ENCODE assay signal across 11 cellular contexts in the genomic region with DNA sequence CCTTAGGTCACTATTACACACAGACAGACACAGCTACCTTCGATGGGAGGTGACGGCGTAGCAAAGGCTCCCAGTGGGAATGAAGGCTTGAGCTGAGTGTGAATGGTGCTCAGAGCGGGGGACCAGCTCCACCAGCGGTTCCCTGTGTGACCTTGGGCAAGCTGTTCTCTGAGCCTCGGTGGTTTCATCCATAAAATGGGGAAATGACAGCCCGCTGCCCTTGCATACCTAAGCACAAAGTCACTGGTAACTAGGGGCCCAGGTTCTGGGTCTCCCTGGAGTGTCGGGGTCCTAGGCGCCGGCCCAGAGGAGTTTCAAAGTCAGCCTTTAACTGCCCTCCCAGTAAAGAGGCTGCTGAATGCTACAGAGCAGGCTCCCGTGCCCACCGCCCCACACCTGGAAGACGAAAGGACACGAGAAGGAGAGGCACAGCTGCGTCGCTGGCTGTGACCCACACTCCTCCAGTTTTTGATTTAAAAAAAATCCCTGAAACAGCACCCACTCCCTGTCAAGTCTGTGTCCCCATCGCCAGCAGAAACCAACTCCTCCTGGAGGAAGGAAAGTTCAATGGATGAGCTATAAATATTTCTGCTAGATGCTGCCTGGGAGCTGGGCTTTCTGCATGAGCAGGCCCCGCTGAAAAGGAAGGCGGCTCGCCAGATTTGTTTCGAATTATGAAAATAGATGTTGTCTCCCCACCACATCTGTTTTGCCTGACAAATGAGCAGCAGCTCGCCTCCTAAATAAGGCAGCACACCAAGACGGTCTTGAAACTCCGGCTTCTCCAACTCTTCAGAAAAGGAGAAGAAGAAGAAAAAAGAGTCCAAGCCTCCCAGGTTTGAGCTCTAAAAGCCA. TPM values are rescaled to one million over a fixed set of nuclear protein-coding genes. Genes with fewer than 3 reads are reported as not detected.
DNase-seq lines count a peak whose midpoint lies in the region; ATAC-seq and TF ChIP-seq lines count a peak whose summit lies in the region.
"Had no signal": no experiment of that assay in that cellular context is flagged by ENCODE, and none has a peak within 500 bp of the region (broad histone marks: within the 10 kb centered on the region; RNA-seq: fewer than 3 reads in every experiment).

No MANE protein-coding gene starts in this region.

- intact Hi-C loops in esophagus muscularis mucosa (cut with DNase I) (loop anchor here (10.0 kb wide), 1 partner anchor 62 kb away; no protein-coding TSS in a partner anchor), Caco-2 (cut with micrococcal nuclease; ENCODE audit: unreplicated experiment) (no loop called here)

- H3K9me3 Mint-ChIP-seq in CD4-positive, CD25-positive, alpha-beta regulatory T cell: no peaks in the 10 kb centered on the region
- H3K9me3 Mint-ChIP-seq in Caco-2 (ENCODE audit: unreplicated experiment): no peaks in the 10 kb centered on the region
- H3K9me3 Mint-ChIP-seq: HFFc6 had no signal

- no peak overlapping the region for H3K4me3 ChIP-seq in CD4-positive, CD25-positive, alpha-beta regulatory T cell (ENCODE audit: low read depth, low read length)
- H3K4me3 ChIP-seq in esophagus muscularis mucosa (peak overlapping the region; percentile 8 to 33 (median 30)), Caco-2 (ENCODE audit: low read depth, low read length) (no peak overlapping the region)

- BruUV-seq in Caco-2 (replicated peaks; lab: Mats Ljungman, UMichigan): no TSS peak

- H3K4me1 Mint-ChIP-seq in CD4-positive, CD25-positive, alpha-beta regulatory T cell: peaks cover 6 to 17% (median 12%) of the 10 kb centered on the region in 4 donors
- H3K4me1 Mint-ChIP-seq in Caco-2 (ENCODE audit: low read depth, unreplicated experiment): peaks cover 6% of the 10 kb centered on the region

- no peak overlapping the region for H3K27ac ChIP-seq in CD4-positive, CD25-positive, alpha-beta regulatory T cell (ENCODE audit: insufficient read depth, low read length, poor library complexity, severe bottlenecking)
- peak overlapping the region; percentile 77 to 82 (median 80) for H3K27ac ChIP-seq in esophagus muscularis mucosa (replicated peaks in 1 of 4)
- no peak overlapping the region for H3K27ac ChIP-seq in substantia nigra (ENCODE audit: low read depth, low read length, poor library complexity, severe bottlenecking)

- no peak for ATAC-seq in CD4-positive, CD25-positive, alpha-beta regulatory T cell (ENCODE audit: low read depth in 2 of 2)
- ATAC-seq in GM19351 (IDR thresholded peaks at IDR 0.05; ENCODE audit: unreplicated experiment) (peak; percentile 36), HG03342 (IDR thresholded peaks at IDR 0.05; ENCODE audit: unreplicated experiment) (peak; percentile 33)
- ATAC-seq: left lobe of liver had no signal

- TF ChIP-seq CTCF in esophagus muscularis mucosa (IDR thresholded peaks at IDR 0.05) (no peak), Caco-2 (IDR thresholded peaks at IDR 0.05; ENCODE audit: insufficient read depth in 1 of 2, low read depth in 1 of 2, low read length in 1 of 2, severe bottlenecking in 1 of 2, unreplicated experiment in 1 of 2) (no peak)

- H3K27ac Mint-ChIP-seq in CD4-positive, CD25-positive, alpha-beta regulatory T cell: peak overlapping the region in 2 of 3 donors; percentile 73 to 83
- H3K27ac Mint-ChIP-seq in Caco-2 (ENCODE audit: unreplicated experiment): no peak overlapping the region
- H3K27ac Mint-ChIP-seq: HFFc6 had no signal

- H3K27me3 Mint-ChIP-seq in CD4-positive, CD25-positive, alpha-beta regulatory T cell: peaks cover 5% of the 10 kb centered on the region
- H3K27me3 Mint-ChIP-seq in Caco-2 (ENCODE audit: insufficient read depth, unreplicated experiment): peaks cover 4% of the 10 kb centered on the region

- CTCF ChIA-PET in Caco-2 (lab: Charles Lee): interaction anchor here (0.6 to 2.2 kb wide), 3 partner anchors 8 to 72 kb away, joined by 3 to 7 read pairs (median 3); no protein-coding TSS in a partner anchor

- no peak for TF ChIP-seq POLR2A in esophagus muscularis mucosa (IDR thresholded peaks at IDR 0.05; ENCODE audit: low read depth)

- no peak for TF ChIP-seq EP300 in esophagus muscularis mucosa (IDR thresholded peaks at IDR 0.05)

- H3K36me3 ChIP-seq in CD4-positive, CD25-positive, alpha-beta regulatory T cell (ENCODE audit: control insufficient read depth, insufficient read depth, low read length): no peaks in the 10 kb centered on the region
- H3K36me3 ChIP-seq in esophagus muscularis mucosa: no peaks in the 10 kb centered on the region
- no peaks in the 10 kb centered on the region for H3K36me3 ChIP-seq in Caco-2 (ENCODE audit: control insufficient read depth, insufficient read depth, low read length)

- 59% methylated on average over 11 of the region's 24 CpGs for WGBS in esophagus muscularis mucosa

- H3K9me3 ChIP-seq in CD4-positive, CD25-positive, alpha-beta regulatory T cell (ENCODE audit: control insufficient read depth in 2 of 2, low read length in 2 of 2): no peaks in the 10 kb centered on the region
- H3K9me3 ChIP-seq in esophagus muscularis mucosa (no peaks in the 10 kb centered on the region), Caco-2 (no peaks in the 10 kb centered on the region)

- POLR2A ChIA-PET in Caco-2 (lab: Charles Lee): no interaction called here

- H3K4me1 ChIP-seq in CD4-positive, CD25-positive, alpha-beta regulatory T cell (ENCODE audit: control insufficient read depth, insufficient read depth, low read length, poor library complexity, severe bottlenecking): no peaks in the 10 kb centered on the region
- H3K4me1 ChIP-seq in esophagus muscularis mucosa (peaks cover 43 to 90% (median 78%) of the 10 kb centered on the region in 4 donors), Caco-2 (no peaks in the 10 kb centered on the region)

- DNase-seq in CD4-positive, CD25-positive, alpha-beta regulatory T cell: no peak
- DNase-seq in esophagus muscularis mucosa (ENCODE audit: extremely low spot score) (no peak), substantia nigra (lab: John Stamatoyannopoulos, UW) (no peak), Caco-2 (no peak)
- DNase-seq in activated T-cell treated with anti-CD3 and anti-CD28 coated beads, Interleukin-2, amount 50 U/mL, for 1 hour: no peak
- DNase-seq in activated effector memory CD4-positive, alpha-beta T cell treated with anti-CD3 and anti-CD28 coated beads, Interleukin-2, amount 50 U/mL, for 16 hours: no peak
- DNase-seq: C1 segment of cervical spinal cord, HFFc6 had no signal

- peaks cover 4% of the 10 kb centered on the region for H3K36me3 Mint-ChIP-seq in CD4-positive, CD25-positive, alpha-beta regulatory T cell
- no peaks in the 10 kb centered on the region for H3K36me3 Mint-ChIP-seq in Caco-2 (ENCODE audit: insufficient read depth, unreplicated experiment)

- no peak overlapping the region for H3K4me3 Mint-ChIP-seq in CD4-positive, CD25-positive, alpha-beta regulatory T cell
- H3K4me3 Mint-ChIP-seq in Caco-2 (ENCODE audit: unreplicated experiment): no peak overlapping the region
- H3K4me3 Mint-ChIP-seq: HFFc6 had no signal

- H3K27me3 ChIP-seq in CD4-positive, CD25-positive, alpha-beta regulatory T cell (ENCODE audit: control insufficient read depth, insufficient read depth, low read length): no peaks in the 10 kb centered on the region
- H3K27me3 ChIP-seq in esophagus muscularis mucosa: no peaks in the 10 kb centered on the region
- H3K27me3 ChIP-seq in Caco-2 (replicated peaks; ENCODE audit: control insufficient read depth, insufficient read depth, low read length): no peaks in the 10 kb centered on the region

RNA-seq across cellular contexts. Expression of a gene that starts 27.4 kb away (rescaled TPM):
- 4.0 TPM for total RNA-seq in CD4-positive, CD25-positive, alpha-beta regulatory T cell
- 1 to 10 TPM in 1 of 4 donors, under 1 TPM in 3; 0.36 to 1.1 (median 0.62) TPM for polyA plus RNA-seq in CD4-positive, CD25-positive, alpha-beta regulatory T cell
- total RNA-seq in esophagus muscularis mucosa (10 to 100 TPM; 10.4 to 37.8 (median 17.4) TPM), Caco-2 (2022) (3.3 and 3.7 TPM in 2 replicates)

Comparison
In these comparisons a context has a peak if more than half of its experiments do, and no peak if none do; other contexts are left out.
1. ATAC-seq: peak in GM19351 (single experiment) and HG03342 (single experiment); none in CD4-positive, CD25-positive, alpha-beta regulatory T cell (0 of 2).
2. H3K27ac ChIP-seq: peak in esophagus muscularis mucosa (4 of 4); none in CD4-positive, CD25-positive, alpha-beta regulatory T cell (single experiment) and substantia nigra (single experiment).
3. H3K4me3 ChIP-seq: peak in esophagus muscularis mucosa (4 of 4); none in CD4-positive, CD25-positive, alpha-beta regulatory T cell (single experiment) and Caco-2 (single experiment).